ENCODE assay signal across 9 cellular contexts in genomic region chr17:35345445-35345925, GRCh38. TPM values are rescaled to one million over a fixed set of nuclear protein-coding genes. Genes with fewer than 3 reads are reported as not detected.
DNase-seq lines count a peak whose midpoint lies in the region; ATAC-seq and TF ChIP-seq lines count a peak whose summit lies in the region.
"Had no signal": no experiment of that assay in that cellular context is flagged by ENCODE, and none has a peak within 500 bp of the region (broad histone marks: within the 10 kb centered on the region; RNA-seq: fewer than 3 reads in every experiment).

No MANE protein-coding gene starts in this region.

- H3K9me3 Mint-ChIP-seq in activated naive CD4-positive, alpha-beta T cell treated with anti-CD3 and anti-CD28 coated beads, Interleukin-2, amount 10 ng/mL, durations not matched to agents 7 days and 5 days: peaks cover 32% of the 10 kb centered on the region

- ATAC-seq in upper lobe of right lung (no peak), GM19351 (IDR thresholded peaks at IDR 0.05; ENCODE audit: unreplicated experiment) (no peak), GM21825 (IDR thresholded peaks at IDR 0.05; ENCODE audit: unreplicated experiment) (no peak)

- H3K27me3 ChIP-seq in duodenal mucosa (ENCODE audit: control insufficient read depth in 1 of 2, insufficient read depth in 2 of 2, low read length in 2 of 2) (peaks cover 5 to 9% of the 10 kb centered on the region in 2 donors), muscle layer of colon (ENCODE audit: control insufficient read depth in 1 of 2, insufficient read depth in 2 of 2, low read length in 2 of 2) (peaks cover 0 to 11% of the 10 kb centered on the region in 2 donors), upper lobe of right lung (no peaks in the 10 kb centered on the region)
- H3K27me3 ChIP-seq: SJSA1 had no signal

- intact Hi-C loops in upper lobe of right lung (cut with DNase I): no loop called here

- DNase-seq in activated naive CD4-positive, alpha-beta T cell treated with anti-CD3 and anti-CD28 coated beads, Interleukin-2, amount 10 ng/mL, durations not matched to agents 7 days and 5 days: no peak
- no peak for DNase-seq in activated naive CD4-positive, alpha-beta T cell treated with Interleukin-2 at 50 U/mL for 16 hours
- DNase-seq in upper lobe of right lung (no peak), NOMO-1 (lab: John Stamatoyannopoulos, UW; ENCODE audit: unreplicated experiment in 2 of 2) (no peak)

- H3K36me3 ChIP-seq in duodenal mucosa (ENCODE audit: control insufficient read depth in 1 of 2, insufficient read depth in 2 of 2, low read length in 2 of 2) (no peaks in the 10 kb centered on the region), muscle layer of colon (ENCODE audit: insufficient read depth, low read length) (no peaks in the 10 kb centered on the region), upper lobe of right lung (no peaks in the 10 kb centered on the region)
- H3K36me3 ChIP-seq: SJSA1 had no signal

- TF ChIP-seq CTCF in upper lobe of right lung (IDR thresholded peaks at IDR 0.05): no peak

- H3K27ac ChIP-seq in duodenal mucosa (ENCODE audit: low read depth, low read length) (no peak overlapping the region), muscle layer of colon (ENCODE audit: low read depth, low read length) (no peak overlapping the region), upper lobe of right lung (peak overlapping the region; percentile 78)
- H3K27ac ChIP-seq: SJSA1 had no signal

- H3K9ac ChIP-seq in duodenal mucosa (ENCODE audit: low read depth in 1 of 2, low read length in 2 of 2): peak overlapping the region in 1 of 2 donors; percentile 33
- H3K9ac ChIP-seq in muscle layer of colon (ENCODE audit: low read length): peak overlapping the region; percentile 24

- H3K27ac Mint-ChIP-seq in activated naive CD4-positive, alpha-beta T cell treated with anti-CD3 and anti-CD28 coated beads, Interleukin-2, amount 10 ng/mL, durations not matched to agents 7 days and 5 days: no peak overlapping the region

- H3K36me3 Mint-ChIP-seq in activated naive CD4-positive, alpha-beta T cell treated with anti-CD3 and anti-CD28 coated beads, Interleukin-2, amount 10 ng/mL, durations not matched to agents 7 days and 5 days: peaks cover 49% of the 10 kb centered on the region

- H3K4me3 Mint-ChIP-seq in activated naive CD4-positive, alpha-beta T cell treated with anti-CD3 and anti-CD28 coated beads, Interleukin-2, amount 10 ng/mL, durations not matched to agents 7 days and 5 days: peak overlapping the region; percentile 77

- CTCF ChIA-PET in activated naive CD4-positive, alpha-beta T cell treated with anti-CD3 and anti-CD28 coated beads, Interleukin-2, amount 10 ng/mL, durations not matched to agents 7 days and 5 days (lab: Charles Lee): interaction anchor here (1.5 kb wide), 1 partner anchor 33 kb away, joined by 3 read pairs; no protein-coding TSS in a partner anchor

- H3K4me3 ChIP-seq in duodenal mucosa (ENCODE audit: low read depth in 1 of 2, low read length in 2 of 2) (peak overlapping the region; percentile 69 to 76), muscle layer of colon (ENCODE audit: low read depth in 1 of 2, low read length in 2 of 2) (peak overlapping the region in 1 of 2 donors; percentile 68), upper lobe of right lung (peak overlapping the region; percentile 55)
- H3K4me3 ChIP-seq: SJSA1 had no signal

- peaks cover 35% of the 10 kb centered on the region for H3K27me3 Mint-ChIP-seq in activated naive CD4-positive, alpha-beta T cell treated with anti-CD3 and anti-CD28 coated beads, Interleukin-2, amount 10 ng/mL, durations not matched to agents 7 days and 5 days

- H3K4me1 Mint-ChIP-seq in activated naive CD4-positive, alpha-beta T cell treated with anti-CD3 and anti-CD28 coated beads, Interleukin-2, amount 10 ng/mL, durations not matched to agents 7 days and 5 days: peaks cover 72% of the 10 kb centered on the region

- H3K9me3 ChIP-seq in duodenal mucosa (ENCODE audit: control insufficient read depth in 1 of 2, low read length in 2 of 2) (no peaks in the 10 kb centered on the region), muscle layer of colon (ENCODE audit: low read length) (no peaks in the 10 kb centered on the region), upper lobe of right lung (no peaks in the 10 kb centered on the region)
- H3K9me3 ChIP-seq: SJSA1 had no signal

- H3K4me1 ChIP-seq in duodenal mucosa (ENCODE audit: control insufficient read depth in 1 of 2, insufficient read depth in 2 of 2, low read length in 2 of 2): peaks cover 10 to 11% of the 10 kb centered on the region in 2 donors
- H3K4me1 ChIP-seq in muscle layer of colon (ENCODE audit: insufficient read depth, low read length): no peaks in the 10 kb centered on the region
- H3K4me1 ChIP-seq in upper lobe of right lung: peaks cover 18% of the 10 kb centered on the region

RNA-seq across cellular contexts. Expression of gene SLFN11, which starts 27.9 kb away (rescaled TPM):
- 75.7 TPM for total RNA-seq in upper lobe of right lung
